21 cellular contexts compared by ENCODE assay signal in genomic region chr6:21836772-21837460, GRCh38.
A peak's percentile ranks its signal among the peaks of the same experiment; 100 is the strongest.
DNase-seq lines count a peak whose midpoint lies in the region; ATAC-seq and TF ChIP-seq lines count a peak whose summit lies in the region.
"Had no signal": no experiment of that assay in that cellular context is flagged by ENCODE, and none has a peak within 500 bp of the region (broad histone marks: within the 10 kb centered on the region; RNA-seq: fewer than 3 reads in every experiment).

No MANE protein-coding gene starts in this region.

- DNase-seq in NCI-H526 (lab: John Stamatoyannopoulos, UW): peak; percentile 43 to 55
- DNase-seq in astrocyte of the hippocampus (ENCODE audit: low read depth, low spot score): peak; percentile 55
- no peak for DNase-seq in progenitor cell of endocrine pancreas (ENCODE audit: low spot score, unreplicated experiment)
- no peak for DNase-seq in activated CD8-positive, alpha-beta memory T cell treated with anti-CD3 and anti-CD28 coated beads for 24 hours
- DNase-seq: activated CD4-positive, alpha-beta T cell treated with anti-CD3 and anti-CD28 coated beads for 1 hour; CD4-positive, alpha-beta T cell; DMS153; dorsolateral prefrontal cortex; heart right ventricle; IMR-90; left ventricle myocardium superior; MM.1S; NCI-H1436 treated with DMSO at 0.1 percent for 48 hours; NCI-H524; posterior cingulate gyrus had no signal

- peak overlapping the region; percentile 66 for H3K27ac Mint-ChIP-seq in progenitor cell of endocrine pancreas
- H3K27ac Mint-ChIP-seq: activated naive CD4-positive, alpha-beta T cell treated with anti-CD3 and anti-CD28 coated beads, Interleukin-2, amount 50 U/mL, for 24 hours; activated T-helper 1 cell treated with anti-CD3 and anti-CD28 coated beads, Interleukin-12 subunit alpha, Interleukin-12 subunit beta, Interleukin-2, Interleukin-4 antibody, amounts not matched to agents 30 ng/mL and 10 ng/mL and 1 ng/mL, durations not matched to agents 14 hours and 24 hours and 36 hours; CD4-positive, alpha-beta T cell had no signal

- H3K4me3 Mint-ChIP-seq in progenitor cell of endocrine pancreas (ENCODE audit: low read depth): no peak overlapping the region
- H3K4me3 Mint-ChIP-seq: activated naive CD4-positive, alpha-beta T cell treated with anti-CD3 and anti-CD28 coated beads, Interleukin-2, amount 50 U/mL, for 24 hours; activated T-helper 1 cell treated with anti-CD3 and anti-CD28 coated beads, Interleukin-12 subunit alpha, Interleukin-12 subunit beta, Interleukin-2, Interleukin-4 antibody, amounts not matched to agents 30 ng/mL and 10 ng/mL and 1 ng/mL, durations not matched to agents 14 hours and 24 hours and 36 hours; CD4-positive, alpha-beta T cell; neural crest cell had no signal

- H3K9me3 Mint-ChIP-seq in progenitor cell of endocrine pancreas (ENCODE audit: low read depth): peaks cover 6% of the 10 kb centered on the region
- H3K9me3 Mint-ChIP-seq: CD4-positive, alpha-beta T cell; neural crest cell had no signal

- H3K36me3 Mint-ChIP-seq in progenitor cell of endocrine pancreas (ENCODE audit: insufficient read depth): peaks cover 20% of the 10 kb centered on the region

- TF ChIP-seq CTCF in progenitor cell of endocrine pancreas (IDR thresholded peaks at IDR 0.05; ENCODE audit: unreplicated experiment): no peak

- ATAC-seq in GM18867 (IDR thresholded peaks at IDR 0.05; ENCODE audit: unreplicated experiment) (peak; percentile 73), GM21515 (IDR thresholded peaks at IDR 0.05; ENCODE audit: unreplicated experiment) (no peak), GM18870 (IDR thresholded peaks at IDR 0.05; ENCODE audit: unreplicated experiment) (no peak)
- ATAC-seq: heart right ventricle, left ventricle myocardium superior had no signal

- H3K4me1 Mint-ChIP-seq in progenitor cell of endocrine pancreas (ENCODE audit: low read depth): peaks cover 15% of the 10 kb centered on the region
- H3K4me1 Mint-ChIP-seq: activated naive CD4-positive, alpha-beta T cell treated with anti-CD3 and anti-CD28 coated beads, Interleukin-2, amount 50 U/mL, for 24 hours had no signal

- no peaks in the 10 kb centered on the region for H3K27me3 Mint-ChIP-seq in progenitor cell of endocrine pancreas
- H3K27me3 Mint-ChIP-seq: CD4-positive, alpha-beta T cell had no signal

Comparison
In these comparisons a context has a peak if more than half of its experiments do, and no peak if none do; other contexts are left out.
1. DNase-seq: peak in NCI-H526 (2 of 2) and astrocyte of the hippocampus (single experiment); none in progenitor cell of endocrine pancreas (single experiment) and activated CD8-positive, alpha-beta memory T cell treated with anti-CD3 and anti-CD28 coated beads for 24 hours (single experiment).